8 cellular contexts compared by ENCODE assay signal in genomic region chr10:12194752-12195271, GRCh38. TPM values are rescaled to one million over a fixed set of nuclear protein-coding genes. Genes with fewer than 3 reads are reported as not detected.
DNase-seq lines count a peak whose midpoint lies in the region; ATAC-seq and TF ChIP-seq lines count a peak whose summit lies in the region.

No MANE protein-coding gene starts in this region.

- peak overlapping the region; percentile 89 for H3K4me2 ChIP-seq in osteoblast (ENCODE audit: insufficient read depth, low read length)

- peaks cover 8% of the 10 kb centered on the region for H3K36me3 ChIP-seq in osteoblast (ENCODE audit: insufficient read depth, low read length)

- DNase-seq in COLO668 (lab: John Stamatoyannopoulos, UW; ENCODE audit: unreplicated experiment): peak; percentile 28
- DNase-seq in NB4 (ENCODE audit: low read depth): peak; percentile 51
- peak; percentile 45 for DNase-seq in activated naive CD4-positive, alpha-beta T cell treated with Interleukin-2 at 50 U/mL for 16 hours
- DNase-seq in germinal center (ENCODE audit: low spot score): peak; percentile 10
- DNase-seq in osteoblast (ENCODE audit: insufficient read length, low spot score, missing footprints): peak; percentile 69
- DNase-seq in NCI-H2196 treated with DMSO at 0.1 percent for 48 hours (lab: John Stamatoyannopoulos, UW; ENCODE audit: unreplicated experiment): no peak

- H4K20me1 ChIP-seq in osteoblast (ENCODE audit: insufficient read depth, low read length): peaks cover 3% of the 10 kb centered on the region

- ATAC-seq in GM21825 (IDR thresholded peaks at IDR 0.05; ENCODE audit: unreplicated experiment) (no peak), HG02885 (IDR thresholded peaks at IDR 0.05; ENCODE audit: poor library complexity, unreplicated experiment) (no peak)

- H3K79me2 ChIP-seq in osteoblast (ENCODE audit: insufficient read depth, low read length): peaks cover 85% of the 10 kb centered on the region

- TF ChIP-seq CTCF in NB4 (IDR thresholded peaks at IDR 0.05; ENCODE audit: low read depth, low read length) (no peak), osteoblast (IDR thresholded peaks at IDR 0.05; ENCODE audit: extremely low read depth, low read depth, low read length) (no peak)

- peak overlapping the region; percentile 97 for H2AFZ ChIP-seq in osteoblast (ENCODE audit: low read length)

- H3K27ac ChIP-seq in osteoblast (ENCODE audit: low read depth, low read length): peak overlapping the region; percentile 96

- peak overlapping the region; percentile 92 for H3K4me3 ChIP-seq in NB4 (ENCODE audit: low read depth, low read length)
- peak overlapping the region; percentile 81 for H3K4me3 ChIP-seq in osteoblast (ENCODE audit: insufficient read depth, low read length)

- no peak for TF ChIP-seq POLR2A in NB4 (IDR thresholded peaks at IDR 0.05; ENCODE audit: extremely low read depth, insufficient read length)

- H3K27me3 ChIP-seq in osteoblast (ENCODE audit: insufficient read depth, low read length): no peaks in the 10 kb centered on the region

- H3K4me1 ChIP-seq in osteoblast (ENCODE audit: insufficient read depth, low read length): peaks cover 28% of the 10 kb centered on the region

- no peaks in the 10 kb centered on the region for H3K9me3 ChIP-seq in osteoblast (ENCODE audit: low read depth, low read length)

RNA-seq across cellular contexts. Expression of gene NUDT5, which starts 0.9 kb away (rescaled TPM):
- total RNA-seq in osteoblast: 51.0 and 65.7 TPM in 2 replicates

RNA-seq across cellular contexts. Expression of gene CDC123, which starts 1.2 kb away (rescaled TPM):
- 86.9 and 96.9 TPM in 2 replicates for total RNA-seq in osteoblast
